In genomic region chr2:238433300-238433915, GRCh38 we compare ENCODE assay signal across 18 cellular contexts. TPM values are rescaled to one million over a fixed set of nuclear protein-coding genes. Genes with fewer than 3 reads are reported as not detected.
DNase-seq lines count a peak whose midpoint lies in the region; ATAC-seq and TF ChIP-seq lines count a peak whose summit lies in the region.
"Had no signal": no experiment of that assay in that cellular context is flagged by ENCODE, and none has a peak within 500 bp of the region (broad histone marks: within the 10 kb centered on the region; RNA-seq: fewer than 3 reads in every experiment).

No MANE protein-coding gene starts in this region.

- peak overlapping the region; percentile 89 for H3K9ac ChIP-seq in skeletal muscle satellite cell (ENCODE audit: low read depth, low read length)

- H3K27ac Mint-ChIP-seq in activated naive CD4-positive, alpha-beta T cell treated with anti-CD3 and anti-CD28 coated beads, Interleukin-2, amount 50 U/mL, for 72 hours = peak overlapping the region; percentile 60 to 75

- TF ChIP-seq EP300 in stomach (IDR thresholded peaks at IDR 0.05) = no peak

- H3K9me3 Mint-ChIP-seq in activated naive CD4-positive, alpha-beta T cell treated with anti-CD3 and anti-CD28 coated beads, Interleukin-2, amount 50 U/mL, for 72 hours = no peaks in the 10 kb centered on the region
- H3K9me3 Mint-ChIP-seq: CD8-positive, alpha-beta memory T cell had no signal

- H3K9me3 ChIP-seq in SJSA1 (replicated peaks) (no peaks in the 10 kb centered on the region), skeletal muscle satellite cell (replicated peaks; ENCODE audit: low read length) (no peaks in the 10 kb centered on the region), stomach (peaks cover 0 to 5% (median 1%) of the 10 kb centered on the region in 4 donors)

- H3K4me3 ChIP-seq in SJSA1 = no peak overlapping the region
- peak overlapping the region; percentile 56 for H3K4me3 ChIP-seq in skeletal muscle satellite cell (ENCODE audit: low read length)
- H3K4me3 ChIP-seq in stomach = no peak overlapping the region
- H3K4me3 ChIP-seq: coronary artery had no signal

- no peak for DNase-seq in activated naive CD4-positive, alpha-beta T cell treated with anti-CD3 and anti-CD28 coated beads, Interleukin-2, amount 50 U/mL, for 72 hours (ENCODE audit: low spot score in 2 of 2)
- DNase-seq in activated naive CD4-positive, alpha-beta T cell (lab: John Stamatoyannopoulos, UW) = no peak
- DNase-seq in SJSA1 (ENCODE audit: low read depth in 1 of 2, low spot score in 2 of 2) (no peak), epithelial cell of prostate (ENCODE audit: low read depth, low spot score) (no peak), stomach (no peak)
- DNase-seq in stimulated activated CD4-positive, alpha-beta T cell treated with anti-CD3 and anti-CD28 coated beads, Interleukin-1b, Interleukin-23, amount 100 ng/mL, for 48 hours = no peak
- DNase-seq: activated CD4-positive, alpha-beta T cell treated with anti-CD3 and anti-CD28 coated beads, Interleukin-2, amount 50 U/mL, for 1 hour; activated T-cell treated with anti-CD3 and anti-CD28 coated beads, Interleukin-2, amount 50 U/mL, for 48 hours; CD8-positive, alpha-beta memory T cell; naive thymus-derived CD4-positive, alpha-beta T cell; NCI-H146; NCI-H345; SHP77 treated with DMSO at 0.1 percent for 48 hours; substantia nigra; T-helper 9 cell had no signal

- ATAC-seq in activated naive CD4-positive, alpha-beta T cell treated with anti-CD3 and anti-CD28 coated beads, Interleukin-2, amount 50 U/mL, for 72 hours = no peak
- no peak for ATAC-seq in HG03280 (IDR thresholded peaks at IDR 0.05; ENCODE audit: unreplicated experiment)
- ATAC-seq: naive thymus-derived CD4-positive, alpha-beta T cell had no signal

- H3K36me3 Mint-ChIP-seq in activated naive CD4-positive, alpha-beta T cell treated with anti-CD3 and anti-CD28 coated beads, Interleukin-2, amount 50 U/mL, for 72 hours = peaks cover 12 to 45% of the 10 kb centered on the region in 2 donors

- intact Hi-C loops in stomach (cut with DNase I; ENCODE audit: low total_unique reads) = no loop called here

- H3K36me3 ChIP-seq in SJSA1 = peaks cover 88% of the 10 kb centered on the region
- H3K36me3 ChIP-seq in skeletal muscle satellite cell (ENCODE audit: insufficient read depth, low read length) = peaks cover 65% of the 10 kb centered on the region
- peaks cover 23 to 59% (median 54%) of the 10 kb centered on the region in 4 donors for H3K36me3 ChIP-seq in stomach

- TF ChIP-seq CTCF in stomach (IDR thresholded peaks at IDR 0.05) = no peak

- H3K4me1 ChIP-seq in SJSA1 (replicated peaks) (peaks cover 51% of the 10 kb centered on the region), skeletal muscle satellite cell (ENCODE audit: control insufficient read depth, insufficient read depth, low read length) (peaks cover 51% of the 10 kb centered on the region), stomach (peaks cover 12 to 44% (median 23%) of the 10 kb centered on the region in 4 donors)

- 94 to 96% (median 95%) methylated on average over 14 of the region's 14 CpGs for WGBS in stomach, 5 donors

- H3K27ac ChIP-seq in SJSA1 (peak overlapping the region; percentile 99), epithelial cell of prostate (peak overlapping the region; percentile 100), stomach (no peak overlapping the region)
- H3K27ac ChIP-seq: coronary artery had no signal

- peak overlapping the region; percentile 65 for H3K4me2 ChIP-seq in skeletal muscle satellite cell (ENCODE audit: low read length)

- H3K27me3 ChIP-seq in SJSA1 (replicated peaks) = no peaks in the 10 kb centered on the region
- no peaks in the 10 kb centered on the region for H3K27me3 ChIP-seq in skeletal muscle satellite cell (ENCODE audit: control insufficient read depth, insufficient read depth, low read length)
- no peaks in the 10 kb centered on the region for H3K27me3 ChIP-seq in stomach

- no peak for TF ChIP-seq POLR2A in stomach (IDR thresholded peaks at IDR 0.05)

RNA-seq across cellular contexts. Expression of gene ASB1, which starts 6.7 kb away (rescaled TPM):
- 10 to 100 TPM; 33.9 to 42.0 TPM for total RNA-seq in activated naive CD4-positive, alpha-beta T cell treated with anti-CD3 and anti-CD28 coated beads, Interleukin-2, amount 50 U/mL, for 72 hours
- total RNA-seq in SJSA1 (2014; rRNA removed; shearing (Covaris generic)) = 24.7 TPM in 2 replicates
- total RNA-seq in skeletal muscle satellite cell (2012; rRNA removed) = 29.5 and 35.0 TPM in 2 replicates
- total RNA-seq in stomach = 10 to 100 TPM; 10.7 to 36.8 (median 20.6) TPM
- polyA plus RNA-seq in stomach = 10 to 100 TPM; 15.4 to 20.6 (median 16.5) TPM

Comparison
In these comparisons a context has a peak if more than half of its experiments do, and no peak if none do; other contexts are left out.
1. H3K27ac ChIP-seq: peak in SJSA1 (single experiment) and epithelial cell of prostate (single experiment); none in stomach (0 of 5).